In genomic region chr7:127413326-127413725, GRCh38 we compare ENCODE assay signal across 19 cellular contexts. TPM values are rescaled to one million over a fixed set of nuclear protein-coding genes. Genes with fewer than 3 reads are reported as not detected.
DNase-seq lines count a peak whose midpoint lies in the region; ATAC-seq and TF ChIP-seq lines count a peak whose summit lies in the region.
"Had no signal": no experiment of that assay in that cellular context is flagged by ENCODE, and none has a peak within 500 bp of the region (broad histone marks: within the 10 kb centered on the region; RNA-seq: fewer than 3 reads in every experiment).

No MANE protein-coding gene starts in this region.

- no peaks in the 10 kb centered on the region for H3K27me3 ChIP-seq in CD4-positive, alpha-beta memory T cell (ENCODE audit: insufficient read depth, low read length)
- H3K27me3 ChIP-seq in OCI-LY3 (ENCODE audit: low read depth, low read length) = peaks cover 4% of the 10 kb centered on the region; the same call in 1 of the 2 replicates
- H3K27me3 ChIP-seq: body of pancreas had no signal

- peak overlapping the region; percentile 60 for H3K4me2 ChIP-seq in OCI-LY3 (ENCODE audit: low read length)

- no peaks in the 10 kb centered on the region for H3K27me3 Mint-ChIP-seq in CD4-positive, alpha-beta memory T cell
- no peaks in the 10 kb centered on the region for H3K27me3 Mint-ChIP-seq in effector memory CD8-positive, alpha-beta T cell
- H3K27me3 Mint-ChIP-seq: stimulated activated naive CD8-positive, alpha-beta T cell treated with anti-CD3 and anti-CD28 coated beads, Interleukin-15, Interleukin-2, amounts not matched to agents 100 ng/mL and 50 ng/mL, for 24 hours had no signal

- POLR2A ChIA-PET in CD4-positive, alpha-beta memory T cell (lab: Charles Lee; ENCODE audit: partially characterized antibody) = interaction anchor here (1.7 to 4.3 kb wide), 2 partner anchors 21 to 25 kb away, joined by 7 to 81 read pairs; partner anchors contain the start of gene ZNF800

- TF ChIP-seq CTCF in OCI-LY3 (IDR thresholded peaks at IDR 0.05; ENCODE audit: low read depth, low read length) = no peak

- no peak overlapping the region for H3K27ac ChIP-seq in CD4-positive, alpha-beta memory T cell (ENCODE audit: low read depth, low read length)
- peak overlapping the region; percentile 17; the same call in 1 of the 2 replicates for H3K27ac ChIP-seq in OCI-LY3 (ENCODE audit: low read length)
- H3K27ac ChIP-seq: 22Rv1, body of pancreas, coronary artery, epithelial cell of prostate had no signal

- no peak for ATAC-seq in effector memory CD8-positive, alpha-beta T cell (replicated peaks)
- no peak for ATAC-seq in GM21526 (IDR thresholded peaks at IDR 0.05; ENCODE audit: low FRiP score, unreplicated experiment)
- no peak for ATAC-seq in HG03045 (IDR thresholded peaks at IDR 0.05; ENCODE audit: unreplicated experiment)
- ATAC-seq: body of pancreas, left colon had no signal

- no peak overlapping the region for H3K9ac ChIP-seq in OCI-LY3 (ENCODE audit: low read length)

- H3K4me1 Mint-ChIP-seq in CD4-positive, alpha-beta memory T cell = peaks cover 35 to 53% (median 42%) of the 10 kb centered on the region in 4 donors
- H3K4me1 Mint-ChIP-seq in effector memory CD8-positive, alpha-beta T cell (ENCODE audit: low read depth in 2 of 2) = peaks cover 15 to 19% of the 10 kb centered on the region in 2 donors

- peak; percentile 31 for DNase-seq in NOMO-1 treated with DMSO at 0.1 percent for 48 hours (lab: John Stamatoyannopoulos, UW; ENCODE audit: unreplicated experiment)
- no peak for DNase-seq in NOMO-1 treated with dmso at 0.1 percent for 144 hours (lab: John Stamatoyannopoulos, UW; ENCODE audit: unreplicated experiment)
- DNase-seq in CD4-positive, alpha-beta memory T cell = no peak
- no peak for DNase-seq in effector memory CD8-positive, alpha-beta T cell
- DNase-seq in dedifferentiated amniotic fluid mesenchymal stem cell (ENCODE audit: extremely low spot score) = no peak
- DNase-seq: activated gamma-delta T cell treated with Interleukin-2 at 50 U/mL for 16 hours; body of pancreas; left colon; NCI-H2029 treated with DMSO at 0.1 percent for 48 hours; NCI-H510A; stimulated activated CD4-positive, alpha-beta T cell treated with anti-CD3 and anti-CD28 coated beads, Interleukin-15, amount 100 ng/mL, for 24 hours had no signal

- H4K20me1 ChIP-seq in OCI-LY3 (ENCODE audit: insufficient read depth, low read length) = 0 out of 2 replicates have a peak, but pooled peaks cover 4% of the 10 kb centered on the region

- H3K27ac Mint-ChIP-seq in CD4-positive, alpha-beta memory T cell = peak overlapping the region; percentile 79 to 93 (median 93)
- H3K27ac Mint-ChIP-seq in effector memory CD8-positive, alpha-beta T cell = peak overlapping the region; percentile 89 to 95
- H3K27ac Mint-ChIP-seq: type B pancreatic cell had no signal

- CTCF ChIA-PET in CD4-positive, alpha-beta memory T cell (lab: Charles Lee; ENCODE audit: partially characterized antibody) = interaction anchor here (3.4 kb wide), 1 partner anchor 34 kb away, joined by 14 read pairs; no protein-coding TSS in a partner anchor

- no peaks in the 10 kb centered on the region for H3K9me3 ChIP-seq in CD4-positive, alpha-beta memory T cell (ENCODE audit: control insufficient read depth in 1 of 2, low read length in 2 of 2)
- H3K9me3 ChIP-seq in OCI-LY3 (ENCODE audit: insufficient read depth, low read length) = no peaks in the 10 kb centered on the region
- H3K9me3 ChIP-seq: body of pancreas had no signal

- H2AFZ ChIP-seq in OCI-LY3 (ENCODE audit: low read depth, low read length) = no peak overlapping the region

- intact Hi-C loops in CD4-positive, alpha-beta memory T cell (cut with micrococcal nuclease) = loop anchor here (5.0 kb wide), 1 partner anchor 34 kb away; no protein-coding TSS in a partner anchor

- H3K9me3 Mint-ChIP-seq in CD4-positive, alpha-beta memory T cell = peaks cover 0 to 2% (median 0%) of the 10 kb centered on the region in 8 donors
- peaks cover under 1 to 12% of the 10 kb centered on the region in 2 donors for H3K9me3 Mint-ChIP-seq in effector memory CD8-positive, alpha-beta T cell
- H3K9me3 Mint-ChIP-seq: type B pancreatic cell had no signal

- peak overlapping the region in 5 of 8 donors; percentile 53 to 83 (median 55) for H3K4me3 Mint-ChIP-seq in CD4-positive, alpha-beta memory T cell
- peak overlapping the region; percentile 69 to 71 for H3K4me3 Mint-ChIP-seq in effector memory CD8-positive, alpha-beta T cell
- H3K4me3 Mint-ChIP-seq: type B pancreatic cell had no signal

- H3K36me3 ChIP-seq in CD4-positive, alpha-beta memory T cell (ENCODE audit: insufficient read depth, low read length) = no peaks in the 10 kb centered on the region
- no peaks in the 10 kb centered on the region for H3K36me3 ChIP-seq in OCI-LY3 (replicated peaks; ENCODE audit: low read depth, low read length)

- H3K4me3 ChIP-seq in CD4-positive, alpha-beta memory T cell (ENCODE audit: low read length in 2 of 2) = no peak overlapping the region
- peak overlapping the region; percentile 33; the same call in 1 of the 2 replicates for H3K4me3 ChIP-seq in OCI-LY3 (ENCODE audit: low read length)
- H3K4me3 ChIP-seq: body of pancreas, coronary artery had no signal

- peaks cover 0 to 5% of the 10 kb centered on the region in 2 donors for H3K36me3 Mint-ChIP-seq in CD4-positive, alpha-beta memory T cell
- peaks cover 2% of the 10 kb centered on the region for H3K36me3 Mint-ChIP-seq in effector memory CD8-positive, alpha-beta T cell (ENCODE audit: insufficient read depth)
- H3K36me3 Mint-ChIP-seq: type B pancreatic cell had no signal

- no peaks in the 10 kb centered on the region for H3K79me2 ChIP-seq in OCI-LY3 (ENCODE audit: low read length)

- peaks cover 34% of the 10 kb centered on the region for H3K4me1 ChIP-seq in CD4-positive, alpha-beta memory T cell (ENCODE audit: insufficient read depth, low read length)
- H3K4me1 ChIP-seq in OCI-LY3 (ENCODE audit: low read length) = peaks cover 41% of the 10 kb centered on the region
- H3K4me1 ChIP-seq: body of pancreas had no signal

RNA-seq across cellular contexts. Expression of gene ZNF800, which starts 20.8 kb away (rescaled TPM):
- 10 to 100 TPM; 61.3 to 63.3 TPM for total RNA-seq in CD4-positive, alpha-beta memory T cell
- 10 to 100 TPM; 25.6 to 59.4 TPM for polyA plus RNA-seq in CD4-positive, alpha-beta memory T cell
